Comparison of ENCODE assay signal across 8 cellular contexts in the genomic region with DNA sequence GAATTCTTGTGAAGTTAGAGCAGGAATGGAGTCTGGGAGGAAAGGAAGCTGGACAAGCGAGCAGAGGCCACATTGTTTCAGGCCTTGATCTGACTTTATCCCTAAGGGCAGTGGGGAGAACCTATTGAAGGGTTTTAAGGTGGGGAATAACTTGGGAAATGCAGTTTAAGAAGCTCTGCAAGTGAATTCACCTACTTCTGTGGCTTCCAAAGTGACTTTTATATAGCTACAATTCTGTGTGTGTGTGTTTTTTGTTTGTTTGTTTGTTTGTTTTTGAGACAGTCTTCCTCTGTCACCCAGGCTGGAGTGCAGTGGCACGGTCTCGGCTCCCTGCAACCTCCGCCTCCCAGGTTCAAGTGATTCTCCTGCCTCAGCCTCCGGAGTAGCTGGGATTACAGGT. TPM values are rescaled to one million over a fixed set of nuclear protein-coding genes. Genes with fewer than 3 reads are reported as not detected.
DNase-seq lines count a peak whose midpoint lies in the region; ATAC-seq and TF ChIP-seq lines count a peak whose summit lies in the region.
"Not testable (repeated sequence)": the region's sequence is repeated elsewhere in the genome, so short reads cannot be mapped to it uniquely, and the experiment has no call there.

No MANE protein-coding gene starts in this region.

- not testable (repeated sequence) for H3K27me3 ChIP-seq in BJ (ENCODE audit: control insufficient read depth, insufficient read depth, low read length); HL-60 (ENCODE audit: insufficient read depth, poor library complexity, severe bottlenecking); iPS-18a (ENCODE audit: control insufficient read depth, insufficient read depth, low read length); neural progenitor cell; stomach

- intact Hi-C loops in stomach (cut with DNase I; ENCODE audit: low total_unique reads), result not testable (repeated sequence)

- TF ChIP-seq CTCF in BJ (IDR thresholded peaks at IDR 0.05; ENCODE audit: insufficient read depth, low read depth, low read length); HL-60 (IDR thresholded peaks at IDR 0.05; ENCODE audit: insufficient read depth, low read length); neural progenitor cell (IDR thresholded peaks at IDR 0.05); stomach (IDR thresholded peaks at IDR 0.05): not testable (repeated sequence)

- H3K27ac ChIP-seq in HL-60 (replicated peaks), result peak overlapping the region; percentile 89; the same call in 1 of the 2 replicates
- H3K27ac ChIP-seq in iPS-18a (ENCODE audit: low read length); neural progenitor cell: not testable (repeated sequence)
- H3K27ac ChIP-seq in stomach, result peak overlapping the region; percentile 94 to 98 (median 95)

- peaks cover 14% of the 10 kb centered on the region for H3K36me3 Mint-ChIP-seq in T-helper 1 cell treated with Interleukin-12 subunit alpha and Interleukin-12 subunit beta and Interleukin-4 antibody, amounts not matched to agents 30 μg/mL and 1 μg/mL, for 36 hours (ENCODE audit: low read depth)
- not testable (repeated sequence) for H3K36me3 Mint-ChIP-seq in activated naive CD8-positive, alpha-beta T cell treated with anti-CD3 and anti-CD28 coated beads, Interleukin-2, amount 10 ng/mL, durations not matched to agents 7 days and 5 days
- H3K36me3 Mint-ChIP-seq in effector memory CD8-positive, alpha-beta T cell (ENCODE audit: insufficient read depth), result peaks cover 46% of the 10 kb centered on the region
- peaks cover 13% of the 10 kb centered on the region for H3K36me3 Mint-ChIP-seq in neural progenitor cell

- H3K4me1 ChIP-seq in iPS-18a (ENCODE audit: control insufficient read depth, low read depth, low read length), result not testable (repeated sequence)
- H3K4me1 ChIP-seq in neural progenitor cell (peaks cover 13% of the 10 kb centered on the region), stomach (peaks cover 35 to 83% (median 66%) of the 10 kb centered on the region in 4 donors)

- H3K9me3 Mint-ChIP-seq in T-helper 1 cell treated with Interleukin-12 subunit alpha and Interleukin-12 subunit beta and Interleukin-4 antibody, amounts not matched to agents 30 μg/mL and 1 μg/mL, for 36 hours; activated naive CD8-positive, alpha-beta T cell treated with anti-CD3 and anti-CD28 coated beads, Interleukin-2, amount 10 ng/mL, durations not matched to agents 7 days and 5 days; effector memory CD8-positive, alpha-beta T cell; neural progenitor cell: not testable (repeated sequence)

- peak overlapping the region; percentile 96 for H3K4me2 ChIP-seq in neural progenitor cell

- H3F3A ChIP-seq in neural progenitor cell (ENCODE audit: low read depth), result peaks cover 14% of the 10 kb centered on the region

- peaks cover 64% of the 10 kb centered on the region for H3K79me2 ChIP-seq in neural progenitor cell (ENCODE audit: low read depth)

- peak overlapping the region; percentile 48 for H3K9ac ChIP-seq in iPS-18a (ENCODE audit: low read length)
- not testable (repeated sequence) for H3K9ac ChIP-seq in neural progenitor cell

- CTCF ChIA-PET in BJ (lab: Yijun Ruan, JAX), result interaction anchor here (2.9 to 6.2 kb wide), 3 partner anchors 8 to 19 kb away, joined by 13 to 46 read pairs (median 30); a partner anchor contains a TSS

- H4K20me1 ChIP-seq in neural progenitor cell (ENCODE audit: low read depth), result peaks cover 57% of the 10 kb centered on the region

- not testable (repeated sequence) for H3K27ac Mint-ChIP-seq in T-helper 1 cell treated with Interleukin-12 subunit alpha and Interleukin-12 subunit beta and Interleukin-4 antibody, amounts not matched to agents 30 μg/mL and 1 μg/mL, for 36 hours; neural progenitor cell
- H3K27ac Mint-ChIP-seq in activated naive CD8-positive, alpha-beta T cell treated with anti-CD3 and anti-CD28 coated beads, Interleukin-2, amount 10 ng/mL, durations not matched to agents 7 days and 5 days, result peak overlapping the region; percentile 99
- H3K27ac Mint-ChIP-seq in effector memory CD8-positive, alpha-beta T cell, result peak overlapping the region in 1 of 2 donors; percentile 98

- H3K27me3 Mint-ChIP-seq in T-helper 1 cell treated with Interleukin-12 subunit alpha and Interleukin-12 subunit beta and Interleukin-4 antibody, amounts not matched to agents 30 μg/mL and 1 μg/mL, for 36 hours (ENCODE audit: low read depth); activated naive CD8-positive, alpha-beta T cell treated with anti-CD3 and anti-CD28 coated beads, Interleukin-2, amount 10 ng/mL, durations not matched to agents 7 days and 5 days; effector memory CD8-positive, alpha-beta T cell; neural progenitor cell (ENCODE audit: insufficient read depth, low read depth): not testable (repeated sequence)

- TF ChIP-seq EP300 in stomach (IDR thresholded peaks at IDR 0.05), result not testable (repeated sequence)

- TF ChIP-seq POLR2A in stomach (IDR thresholded peaks at IDR 0.05), result not testable (repeated sequence)

- H3K4me3 ChIP-seq in BJ (ENCODE audit: low read depth, low read length) (peak overlapping the region; percentile 96), HL-60 (replicated peaks; ENCODE audit: insufficient read depth, low read length) (peak overlapping the region; percentile 69), iPS-18a (ENCODE audit: low read length) (peak overlapping the region; percentile 99), neural progenitor cell (peak overlapping the region; percentile 88), stomach (peak overlapping the region in 3 of 4 donors; percentile 69 to 87 (median 83))

- not testable (repeated sequence) for ATAC-seq in activated naive CD8-positive, alpha-beta T cell treated with anti-CD3 and anti-CD28 coated beads, Interleukin-2, amount 10 ng/mL, durations not matched to agents 7 days and 5 days (ENCODE audit: low read depth); effector memory CD8-positive, alpha-beta T cell (replicated peaks)

- peak overlapping the region; percentile 99 for H3K4me3 Mint-ChIP-seq in T-helper 1 cell treated with Interleukin-12 subunit alpha and Interleukin-12 subunit beta and Interleukin-4 antibody, amounts not matched to agents 30 μg/mL and 1 μg/mL, for 36 hours
- H3K4me3 Mint-ChIP-seq in activated naive CD8-positive, alpha-beta T cell treated with anti-CD3 and anti-CD28 coated beads, Interleukin-2, amount 10 ng/mL, durations not matched to agents 7 days and 5 days, result peak overlapping the region; percentile 96
- peak overlapping the region; percentile 98 to 99 for H3K4me3 Mint-ChIP-seq in effector memory CD8-positive, alpha-beta T cell
- H3K4me3 Mint-ChIP-seq in neural progenitor cell, result peak overlapping the region; percentile 100

- H3K4me1 Mint-ChIP-seq in T-helper 1 cell treated with Interleukin-12 subunit alpha and Interleukin-12 subunit beta and Interleukin-4 antibody, amounts not matched to agents 30 μg/mL and 1 μg/mL, for 36 hours (ENCODE audit: low read depth), result peaks cover 22% of the 10 kb centered on the region
- peaks cover 17% of the 10 kb centered on the region for H3K4me1 Mint-ChIP-seq in activated naive CD8-positive, alpha-beta T cell treated with anti-CD3 and anti-CD28 coated beads, Interleukin-2, amount 10 ng/mL, durations not matched to agents 7 days and 5 days
- H3K4me1 Mint-ChIP-seq in effector memory CD8-positive, alpha-beta T cell (ENCODE audit: low read depth in 2 of 2), result peaks cover 28 to 33% of the 10 kb centered on the region in 2 donors
- peaks cover 19% of the 10 kb centered on the region for H3K4me1 Mint-ChIP-seq in neural progenitor cell

- WGBS in stomach, 5 donors, result 81 to 90% (median 89%) methylated on average over 5 of the region's 5 CpGs

- POLR2A ChIA-PET in BJ (lab: Charles Lee), result interaction anchor here (1.0 kb wide), 1 partner anchor 13 kb away, joined by 3 read pairs; a partner anchor contains a TSS
- POLR2A ChIA-PET in activated naive CD8-positive, alpha-beta T cell treated with anti-CD3 and anti-CD28 coated beads, Interleukin-2, amount 10 ng/mL, durations not matched to agents 7 days and 5 days (lab: Charles Lee), result interaction anchor here (1.2 to 5.6 kb wide), 4 partner anchors 11 to 21 kb away, joined by 4 to 244 read pairs (median 68); a partner anchor contains a TSS

- H3K9me3 ChIP-seq in iPS-18a (ENCODE audit: control insufficient read depth, low read depth, low read length); neural progenitor cell (ENCODE audit: low read depth); stomach: not testable (repeated sequence)

- not testable (repeated sequence) for H2AFZ ChIP-seq in neural progenitor cell (replicated peaks)

- H3K36me3 ChIP-seq in BJ (ENCODE audit: control insufficient read depth, insufficient read depth, low read length) (peaks cover 24% of the 10 kb centered on the region), iPS-18a (ENCODE audit: control insufficient read depth, low read depth, low read length) (peaks cover 24% of the 10 kb centered on the region), stomach (peaks cover 0 to 36% (median 26%) of the 10 kb centered on the region in 4 donors)
- not testable (repeated sequence) for H3K36me3 ChIP-seq in neural progenitor cell

- DNase-seq in BJ (ENCODE audit: low read depth); HL-60 (ENCODE audit: low read depth in 1 of 2, low spot score in 1 of 2); activated naive CD8-positive, alpha-beta T cell treated with anti-CD3 and anti-CD28 coated beads, Interleukin-2, amount 10 ng/mL, durations not matched to agents 7 days and 5 days; effector memory CD8-positive, alpha-beta T cell; neural progenitor cell (ENCODE audit: low spot score); stomach: not testable (repeated sequence)

RNA-seq across cellular contexts. Expression of a gene that starts 1.4 kb away (rescaled TPM):
- polyA plus RNA-seq in BJ (2011; rRNA removed) (100 and 164 TPM in 2 replicates), stomach (100 to 1,000 TPM in 1 of 3 donors, 10 to 100 TPM in 2; 59.4 to 133 (median 65.3) TPM)
- 94.1 and 135 TPM in 2 replicates for polyA minus RNA-seq in BJ (2011; rRNA and poly(A)+ RNA removed)
- 100 to 1,000 TPM; 185 to 207 TPM for total RNA-seq in activated naive CD8-positive, alpha-beta T cell treated with anti-CD3 and anti-CD28 coated beads, Interleukin-2, amount 10 ng/mL, durations not matched to agents 7 days and 5 days
- total RNA-seq in neural progenitor cell (ENCODE audit: low replicate concordance) (131 and 215 TPM in 2 replicates), stomach (100 to 1,000 TPM in 4 of 5 donors, 10 to 100 TPM in 1; 51.6 to 184 (median 151) TPM)

RNA-seq across cellular contexts. Expression of a gene that starts 9.8 kb away (rescaled TPM):
- polyA plus RNA-seq in BJ (2011; rRNA removed) (46.8 and 59.6 TPM in 2 replicates), stomach (10 to 100 TPM; 34.9 to 41.4 (median 35.0) TPM)
- 35.6 and 56.9 TPM in 2 replicates for polyA minus RNA-seq in BJ (2011; rRNA and poly(A)+ RNA removed)
- 10 to 100 TPM; 27.9 to 29.9 TPM for total RNA-seq in activated naive CD8-positive, alpha-beta T cell treated with anti-CD3 and anti-CD28 coated beads, Interleukin-2, amount 10 ng/mL, durations not matched to agents 7 days and 5 days
- total RNA-seq in neural progenitor cell (ENCODE audit: low replicate concordance) (32.9 and 57.4 TPM in 2 replicates), stomach (10 to 100 TPM in 4 of 5 donors, 1 to 10 TPM in 1; 2.3 to 74.1 (median 47.1) TPM)

RNA-seq across cellular contexts. Expression of a gene that starts 13.3 kb away (rescaled TPM):
- polyA plus RNA-seq in BJ (2011; rRNA removed), result 65.1 and 89.5 TPM in 2 replicates
- 60.8 and 71.1 TPM in 2 replicates for polyA minus RNA-seq in BJ (2011; rRNA and poly(A)+ RNA removed)
- 10 to 100 TPM; 78.9 to 82.4 TPM for total RNA-seq in activated naive CD8-positive, alpha-beta T cell treated with anti-CD3 and anti-CD28 coated beads, Interleukin-2, amount 10 ng/mL, durations not matched to agents 7 days and 5 days
- total RNA-seq in neural progenitor cell (ENCODE audit: low replicate concordance), result 26.2 and 36.8 TPM in 2 replicates
- 10 to 100 TPM; 41.3 to 74.8 (median 44.9) TPM for total RNA-seq in stomach
- 100 to 1,000 TPM in 1 of 3 donors, 10 to 100 TPM in 2; 93.3 to 105 (median 94.2) TPM for polyA plus RNA-seq in stomach

RNA-seq across cellular contexts. Expression of a gene that starts 18.6 kb away (rescaled TPM):
- polyA plus RNA-seq in BJ (2011; rRNA removed) (25.8 and 38.4 TPM in 2 replicates), stomach (10 to 100 TPM; 19.1 to 49.2 (median 21.2) TPM)
- 18.6 and 28.6 TPM in 2 replicates for polyA minus RNA-seq in BJ (2011; rRNA and poly(A)+ RNA removed)
- 10 to 100 TPM; 57.4 to 57.7 TPM for total RNA-seq in activated naive CD8-positive, alpha-beta T cell treated with anti-CD3 and anti-CD28 coated beads, Interleukin-2, amount 10 ng/mL, durations not matched to agents 7 days and 5 days
- total RNA-seq in neural progenitor cell (ENCODE audit: low replicate concordance) (15.3 and 34.6 TPM in 2 replicates), stomach (100 to 1,000 TPM in 3 of 5 donors, 10 to 100 TPM in 2; 34.0 to 383 (median 158) TPM)

RNA-seq across cellular contexts. Expression of a gene that starts 20.6 kb away (rescaled TPM):
- polyA plus RNA-seq in BJ (2011; rRNA removed) (280 and 395 TPM in 2 replicates), stomach (100 to 1,000 TPM in 2 of 3 donors, 10 to 100 TPM in 1; 90.9 to 156 (median 107) TPM)
- 200 and 358 TPM in 2 replicates for polyA minus RNA-seq in BJ (2011; rRNA and poly(A)+ RNA removed)
- 100 to 1,000 TPM; 145 to 146 TPM for total RNA-seq in activated naive CD8-positive, alpha-beta T cell treated with anti-CD3 and anti-CD28 coated beads, Interleukin-2, amount 10 ng/mL, durations not matched to agents 7 days and 5 days
- total RNA-seq in neural progenitor cell (ENCODE audit: low replicate concordance) (271 and 313 TPM in 2 replicates), stomach (100 to 1,000 TPM in 3 of 5 donors, 10 to 100 TPM in 2; 50.4 to 159 (median 107) TPM)
